ENCODE assay signal across 20 cellular contexts in the genomic region with DNA sequence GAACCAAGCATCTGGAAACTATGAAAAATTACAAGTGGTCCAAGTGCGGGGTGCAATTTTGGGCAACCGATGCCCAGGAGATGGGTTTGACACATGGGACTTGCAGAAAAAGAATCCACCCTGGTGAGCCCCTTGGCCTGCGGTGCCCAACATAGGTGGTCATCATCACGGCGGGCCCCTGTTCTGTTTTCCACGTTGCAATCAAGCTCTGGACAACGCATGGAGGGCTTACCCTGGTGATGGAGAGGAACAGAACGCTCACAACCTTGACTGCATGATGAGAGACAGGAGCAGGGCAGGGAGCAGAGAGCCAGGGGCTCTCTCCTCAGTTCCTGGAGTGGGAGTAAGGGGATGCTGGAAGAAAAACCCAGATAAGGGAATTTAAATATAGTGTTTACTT.
"Had no signal": no experiment of that assay in that cellular context is flagged by ENCODE, and none has a peak within 500 bp of the region (broad histone marks: within the 10 kb centered on the region; RNA-seq: fewer than 3 reads in every experiment).

No MANE protein-coding gene starts in this region.

- H3K9me3 ChIP-seq: esophagus muscularis mucosa, heart right ventricle, left lung, lower lobe of right lung, mucosa of descending colon had no signal

- H3K27ac ChIP-seq: coronary artery, dorsolateral prefrontal cortex, epithelial cell of prostate, esophagus muscularis mucosa, foreskin keratinocyte, heart right ventricle, left lung, lower lobe of right lung had no signal

- H3K4me3 ChIP-seq: coronary artery, dorsolateral prefrontal cortex, esophagus muscularis mucosa, heart right ventricle, left lung, lower lobe of right lung, mucosa of descending colon had no signal

- DNase-seq: dermis blood vessel endothelial cell; dorsolateral prefrontal cortex; effector CD4-positive, alpha-beta T cell; effector memory CD4-positive, alpha-beta T cell; erythroblast; foreskin keratinocyte; glutamatergic neuron; head of caudate nucleus; heart right ventricle; hippocampal formation; left cardiac atrium; left lung; left ventricle myocardium superior; lower lobe of right lung; mesenchymal stem cell; mucosa of descending colon; naive B cell had no signal

- H3K4me1 ChIP-seq: foreskin keratinocyte had no signal

- H3K27me3 ChIP-seq: left lung had no signal

- H3K36me3 ChIP-seq: esophagus muscularis mucosa, heart right ventricle, left lung, lower lobe of right lung had no signal

- ATAC-seq: foreskin keratinocyte, heart right ventricle, left cardiac atrium, left lung, left ventricle myocardium superior, lower lobe of right lung, mucosa of descending colon had no signal
